ENCODE assay signal across 1 cellular context in genomic region chr19:39802958-39803357, GRCh38.
TF ChIP-seq lines count a peak whose summit lies in the region.

No MANE protein-coding gene starts in this region.

TF ChIP-seq in HepG2, 621 proteins besides CTCF, POLR2A, EP300 and RAD21:
- peak; percentile 37 to 66; a peak in 3 of 4 replicates for TF ChIP-seq MAFK (conservative IDR thresholded peaks at IDR 0.05 in 1 of 2, IDR thresholded peaks at IDR 0.05 in 1 of 2; ENCODE audit: low read length in 2 of 2)
- no peak for TF ChIP-seq ZNF362 (CRISPR knock-in tag; IDR thresholded peaks at IDR 0.05; ENCODE audit: borderline replicate concordance)
- peak; percentile 61 for TF ChIP-seq MAFF (IDR thresholded peaks at IDR 0.05; ENCODE audit: low read depth, low read length)
TF ChIP-seq in HepG2: peak in this region for 2.
